In genomic region chr17:16380640-16381495, GRCh38 we compare ENCODE assay signal across 1 cellular context.
A peak's percentile ranks its signal among the peaks of the same experiment; 100 is the strongest.
TF ChIP-seq lines count a peak whose summit lies in the region.

TSS of gene UBB (plus strand) at chr17:16381091. CDS start at chr17:16381908, 817 bp downstream.

TF ChIP-seq in A549, 52 proteins besides CTCF, POLR2A, EP300 and RAD21 (continued from another document):
- TF ChIP-seq REST (IDR thresholded peaks at IDR 0.05) = peak; percentile 46; the same call in 1 of the 2 replicates
- peak; percentile 78 for TF ChIP-seq ZSCAN20 (CRISPR knock-in tag; IDR thresholded peaks at IDR 0.05)
- TF ChIP-seq TFCP2L1 (CRISPR knock-in tag; IDR thresholded peaks at IDR 0.05) = peak; percentile 96
- TF ChIP-seq RARB (CRISPR knock-in tag; IDR thresholded peaks at IDR 0.05) = peak; percentile 60
- peak; percentile 98 to 99 for TF ChIP-seq CEBPB (IDR thresholded peaks at IDR 0.05)
- TF ChIP-seq ESRRA (IDR thresholded peaks at IDR 0.05; ENCODE audit: borderline replicate concordance, low read length) = peak; percentile 19; the same call in 1 of the 2 replicates
- no peak for TF ChIP-seq SREBF2 (IDR thresholded peaks at IDR 0.05)
- peak; percentile 76 for TF ChIP-seq GATA3 (IDR thresholded peaks at IDR 0.05; ENCODE audit: borderline replicate concordance)
- TF ChIP-seq RFX5 (IDR thresholded peaks at IDR 0.05) = peak; percentile 97
- no peak for TF ChIP-seq USF2 (IDR thresholded peaks at IDR 0.05)
- TF ChIP-seq CHD4 (IDR thresholded peaks at IDR 0.05; ENCODE audit: borderline replicate concordance) = no peak
- TF ChIP-seq HOXB13 (CRISPR knock-in tag; IDR thresholded peaks at IDR 0.05; ENCODE audit: low read depth) = peak; percentile 49; the same call in 1 of the 2 replicates
- no peak for TF ChIP-seq POLR2AphosphoS2 (conservative IDR thresholded peaks at IDR 0.05; ENCODE audit: low read length)
- peak; percentile 86 for TF ChIP-seq TP53 (CRISPR knock-in tag; IDR thresholded peaks at IDR 0.05)
- no peak for TF ChIP-seq KDM5A (IDR thresholded peaks at IDR 0.05)
- peak; percentile 90 for TF ChIP-seq MAX (IDR thresholded peaks at IDR 0.05)
- TF ChIP-seq HOXA7 (CRISPR knock-in tag; IDR thresholded peaks at IDR 0.05) = peak; percentile 91
- TF ChIP-seq FOSB (CRISPR knock-in tag; IDR thresholded peaks at IDR 0.05) = peak; percentile 96
- peak; percentile 66; the same call in 1 of the 2 replicates for TF ChIP-seq ATOH8 (CRISPR knock-in tag; IDR thresholded peaks at IDR 0.05; ENCODE audit: low read depth)
- TF ChIP-seq KDM1A (IDR thresholded peaks at IDR 0.05; ENCODE audit: low read depth) = no peak
- TF ChIP-seq ZC3H11A (IDR thresholded peaks at IDR 0.05) = no peak
- TF ChIP-seq NFE2L2 (conservative IDR thresholded peaks at IDR 0.05; ENCODE audit: low read length) = no peak
- peak; percentile 99 to 100 for TF ChIP-seq JUN (IDR thresholded peaks at IDR 0.05)
- TF ChIP-seq HDAC2 (IDR thresholded peaks at IDR 0.05) = no peak
- peak; percentile 54; the same call in 1 of the 2 replicates for TF ChIP-seq MYC (IDR thresholded peaks at IDR 0.05; ENCODE audit: borderline replicate concordance, low read length)
- TF ChIP-seq MAFK (IDR thresholded peaks at IDR 0.05; ENCODE audit: partially characterized antibody) = no peak
- no peak for TF ChIP-seq FOSL2 (IDR thresholded peaks at IDR 0.05)
- TF ChIP-seq FOSL2 (CRISPR knock-in tag; IDR thresholded peaks at IDR 0.05) = peak; percentile 79
- no peak for TF ChIP-seq ELK1 (IDR thresholded peaks at IDR 0.05; ENCODE audit: low read depth, low read length)
- TF ChIP-seq HEYL (CRISPR knock-in tag; IDR thresholded peaks at IDR 0.05) = peak; percentile 47; the same call in 1 of the 2 replicates
- TF ChIP-seq CBX2 (IDR thresholded peaks at IDR 0.05; ENCODE audit: borderline replicate concordance, low read depth) = no peak
- no peak for TF ChIP-seq RCOR1 (IDR thresholded peaks at IDR 0.05; ENCODE audit: low read depth, low read length)
- no peak for TF ChIP-seq CBX8 (IDR thresholded peaks at IDR 0.05)
- TF ChIP-seq EHMT2 (IDR thresholded peaks at IDR 0.05; ENCODE audit: low read depth) = no peak
- no peak for TF ChIP-seq BHLHE40 (IDR thresholded peaks at IDR 0.05; ENCODE audit: low read depth, low read length)
- no peak for TF ChIP-seq FOXS1 (CRISPR knock-in tag; IDR thresholded peaks at IDR 0.05)
- TF ChIP-seq NPAS2 (CRISPR knock-in tag; IDR thresholded peaks at IDR 0.05; ENCODE audit: borderline replicate concordance) = no peak; the same call in 1 of the 2 replicates
- TF ChIP-seq ZNF302 (CRISPR knock-in tag; IDR thresholded peaks at IDR 0.05) = no peak
- no peak for TF ChIP-seq RNF2 (IDR thresholded peaks at IDR 0.05; ENCODE audit: borderline replicate concordance, low read depth)
- peak; percentile 87 for TF ChIP-seq CHD2 (IDR thresholded peaks at IDR 0.05; ENCODE audit: low read length, partially characterized antibody)
- peak; percentile 96 for TF ChIP-seq PHF8 (IDR thresholded peaks at IDR 0.05; ENCODE audit: borderline replicate concordance, low read depth)
- TF ChIP-seq HOXB5 (CRISPR knock-in tag; IDR thresholded peaks at IDR 0.05) = peak; percentile 82
- peak; percentile 68; the same call in 1 of the 2 replicates for TF ChIP-seq HES2 (IDR thresholded peaks at IDR 0.05)
- peak; percentile 98 for TF ChIP-seq PBX3 (IDR thresholded peaks at IDR 0.05)
- TF ChIP-seq EHF (CRISPR knock-in tag; IDR thresholded peaks at IDR 0.05) = no peak; the same call in 1 of the 2 replicates
- peak; percentile 69; the same call in 1 of the 2 replicates for TF ChIP-seq E2F6 (IDR thresholded peaks at IDR 0.05; ENCODE audit: borderline replicate concordance, low read depth)
TF ChIP-seq in A549: peak in this region for 29.
